In the genomic region with DNA sequence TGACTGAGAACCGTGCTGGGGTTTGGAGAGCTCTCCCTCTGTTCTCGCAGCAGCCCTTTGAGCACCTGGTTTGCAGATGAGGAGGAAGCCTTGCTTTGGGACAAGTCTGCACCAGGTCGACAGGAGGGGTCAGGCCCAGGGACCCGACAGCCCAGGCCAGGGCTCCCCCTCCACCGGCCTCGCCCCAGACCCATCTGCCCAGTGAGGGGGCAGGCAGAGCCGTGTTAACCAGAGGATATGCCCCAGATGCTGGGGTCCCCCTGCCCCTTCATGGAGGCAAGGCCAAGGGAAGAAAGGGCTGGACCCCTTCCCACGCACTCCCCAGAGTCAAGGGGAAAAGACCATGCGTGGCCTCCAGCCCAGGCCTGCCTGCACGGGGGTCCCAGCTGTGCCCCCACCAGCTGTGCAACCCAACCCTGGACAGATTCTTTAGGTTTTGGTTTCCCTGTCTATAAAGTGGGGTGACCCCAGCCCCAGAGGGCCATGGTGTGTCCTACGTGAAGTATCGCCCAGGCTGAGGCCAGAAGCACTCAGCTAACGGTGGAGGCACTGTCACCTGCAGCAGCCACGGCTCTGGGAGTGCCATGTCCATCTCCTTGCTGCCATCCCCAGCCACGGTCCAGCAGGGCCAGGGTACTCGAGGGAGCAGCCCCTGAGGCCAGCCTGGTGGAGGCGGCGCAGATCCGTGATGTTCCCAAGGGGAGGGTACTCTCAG, we compare ENCODE assay signal across 19 cellular contexts. TPM values are rescaled to one million over a fixed set of nuclear protein-coding genes. Genes with fewer than 3 reads are reported as not detected.
DNase-seq lines count a peak whose midpoint lies in the region; ATAC-seq, FAIRE-seq and TF ChIP-seq lines count a peak whose summit lies in the region.
"Had no signal": no experiment of that assay in that cellular context is flagged by ENCODE, and none has a peak within 500 bp of the region (broad histone marks: within the 10 kb centered on the region; RNA-seq: fewer than 3 reads in every experiment).

No MANE protein-coding gene starts in this region.

- peaks cover 33% of the 10 kb centered on the region for H3K4me1 ChIP-seq in IMR-90 (ENCODE audit: control insufficient read depth, insufficient read depth, low read length)
- peaks cover 8 to 30% of the 10 kb centered on the region in 2 donors for H3K4me1 ChIP-seq in kidney (ENCODE audit: control insufficient read depth in 1 of 2, insufficient read depth in 1 of 2, low read depth in 1 of 2, low read length in 2 of 2)
- peaks cover 27 to 84% (median 59%) of the 10 kb centered on the region in 6 donors for H3K4me1 ChIP-seq in spleen

- H2AFZ ChIP-seq in IMR-90 (replicated peaks; ENCODE audit: low read length, poor library complexity): no peak overlapping the region

- POLR2A ChIA-PET in IMR-90 (lab: Charles Lee; ENCODE audit: unreplicated experiment): no interaction called here

- no peak for FAIRE-seq in kidney (lab: Jason Lieb, UNC)
- FAIRE-seq: frontal cortex, HTR-8/SVneo had no signal

- H2BK20ac ChIP-seq in IMR-90 (ENCODE audit: low read depth, low read length): no peak overlapping the region

- H3K14ac ChIP-seq in IMR-90 (replicated peaks; ENCODE audit: low read depth, low read length): no peak overlapping the region

- H4K5ac ChIP-seq in IMR-90 (ENCODE audit: low read depth, low read length): no peak overlapping the region; the same call in 1 of the 2 replicates

- H3K18ac ChIP-seq in IMR-90 (ENCODE audit: low read depth, low read length): no peak overlapping the region; the same call in 1 of the 2 replicates

- H3K23ac ChIP-seq in IMR-90 (ENCODE audit: low read depth, low read length): no peak overlapping the region

- H3K4me2 ChIP-seq in IMR-90 (ENCODE audit: low read depth, low read length): no peak overlapping the region

- no peaks in the 10 kb centered on the region for H3K36me3 ChIP-seq in IMR-90 (ENCODE audit: control insufficient read depth, insufficient read depth, low read length)
- no peaks in the 10 kb centered on the region for H3K36me3 ChIP-seq in kidney (ENCODE audit: control insufficient read depth in 1 of 2, insufficient read depth in 2 of 2, low read length in 2 of 2)
- no peaks in the 10 kb centered on the region for H3K36me3 ChIP-seq in spleen
- H3K36me3 ChIP-seq: transverse colon had no signal

- H4K20me1 ChIP-seq in IMR-90 (ENCODE audit: insufficient read depth, low read length): no peaks in the 10 kb centered on the region

- BruUV-seq in IMR-90 (replicated peaks; lab: Mats Ljungman, UMichigan): no TSS peak

- no peaks in the 10 kb centered on the region for H3K79me1 ChIP-seq in IMR-90 (ENCODE audit: low read depth in 1 of 2, low read length in 2 of 2)

- DNase-seq in NCI-H1105 treated with DMSO at 0.1 percent for 48 hours (lab: John Stamatoyannopoulos, UW): peak; percentile 8
- no peak for DNase-seq in NCI-H1105 (lab: John Stamatoyannopoulos, UW)
- no peak for DNase-seq in IMR-90
- peak; percentile 59 for DNase-seq in kidney
- peak; percentile 70 for DNase-seq in spleen
- DNase-seq in NCI-H446 (lab: John Stamatoyannopoulos, UW): no peak
- no peak for DNase-seq in stimulated activated CD4-positive, alpha-beta T cell treated with anti-CD3 and anti-CD28 coated beads, Interleukin-4, amount 100 ng/mL, for 1 hour
- DNase-seq in ecto neural progenitor cell (ENCODE audit: low spot score): no peak
- DNase-seq: 8988T, erythroblast, kidney glomerular epithelial cell, NCI-H1417, NCI-H748 treated with DMSO at 0.1 percent for 48 hours, PC-3, transverse colon had no signal

- peaks cover 11% of the 10 kb centered on the region for H3K9me1 ChIP-seq in IMR-90 (ENCODE audit: insufficient read depth, low read length)

- H4K8ac ChIP-seq in IMR-90 (ENCODE audit: low read depth in 2 of 2, low read length in 2 of 2): 0 out of 4 replicates have a peak overlapping the region, but pooled peaks of 1 of the 2 experiments have one; percentile 66

- H2BK5ac ChIP-seq in IMR-90 (ENCODE audit: low read depth, low read length, poor library complexity, severe bottlenecking): no peak overlapping the region

- H3K4me3 ChIP-seq in IMR-90 (ENCODE audit: insufficient read depth, low read depth, low read length) (no peak overlapping the region), kidney (ENCODE audit: low read length in 2 of 2) (no peak overlapping the region), spleen (no peak overlapping the region)
- H3K4me3 ChIP-seq: transverse colon had no signal

- no peak overlapping the region for H3K27ac ChIP-seq in IMR-90 (ENCODE audit: insufficient read depth, low read length)
- no peak overlapping the region for H3K27ac ChIP-seq in kidney (ENCODE audit: low read depth in 2 of 2, low read length in 2 of 2)
- peak overlapping the region in 4 of 8 donors; percentile 68 to 89 (median 81) for H3K27ac ChIP-seq in spleen
- H3K27ac ChIP-seq: transverse colon had no signal

- H3K27me3 ChIP-seq in IMR-90 (ENCODE audit: control insufficient read depth, insufficient read depth, low read length) (no peaks in the 10 kb centered on the region), spleen (replicated peaks in 1 of 7) (peaks cover 0 to 40% (median 8%) of the 10 kb centered on the region in 7 donors)
- H3K27me3 ChIP-seq: transverse colon had no signal

- no peak overlapping the region for H2AK9ac ChIP-seq in IMR-90 (replicated peaks; ENCODE audit: low read depth, low read length, poor library complexity)

- peak overlapping the region; percentile 49; the same call in 1 of the 2 replicates for H2BK120ac ChIP-seq in IMR-90 (ENCODE audit: low read depth, low read length)

- H3K9ac ChIP-seq in IMR-90 (ENCODE audit: low read depth, low read length) (no peak overlapping the region), kidney (ENCODE audit: low read length in 2 of 2) (no peak overlapping the region)

- intact Hi-C loops in IMR-90 (cut with micrococcal nuclease): loop anchor here (10.0 kb wide), 1 partner anchor 429 kb away; the partner anchor contains the start of genes DUSP28 and RNPEPL1
- intact Hi-C loops in kidney (cut with DNase I): no loop called here
- intact Hi-C loops in spleen (cut with DNase I; ENCODE audit: low total_unique reads): no loop called here

- H3K56ac ChIP-seq in IMR-90 (ENCODE audit: extremely low read depth, insufficient read depth, low read length): no peak overlapping the region

- peak overlapping the region; percentile 89 for H2AK5ac ChIP-seq in IMR-90 (ENCODE audit: low read depth, low read length)

- H3K4ac ChIP-seq in IMR-90 (ENCODE audit: low read depth, low read length): no peak overlapping the region; the same call in 1 of the 2 replicates

- 98% methylated on average over 8 of the region's 19 CpGs; no CpG with 5 or more reads in 1 of the 2 experiments for WGBS in IMR-90 (ENCODE audit: extremely low coverage in 2 of 2, insufficient read length in 1 of 2), 2 experiments
- WGBS in spleen, 5 donors: 84 to 91% (median 88%) methylated on average over 9 to 19 of the region's 19 CpGs

- peak overlapping the region; percentile 32 for H4K91ac ChIP-seq in IMR-90 (ENCODE audit: insufficient read depth, low read depth, low read length)

- dilution Hi-C loops in IMR-90 (cut with HindIII; ENCODE audit: low sequenced_read_pairs, unreplicated experiment): no loop called here

- TF ChIP-seq CTCF in IMR-90 (conservative IDR thresholded peaks at IDR 0.05; ENCODE audit: low read depth, low read length): no peak
- no peak for TF ChIP-seq CTCF in kidney (IDR thresholded peaks at IDR 0.05; ENCODE audit: borderline replicate concordance, extremely low read depth, insufficient read depth)
- no peak for TF ChIP-seq CTCF in spleen (IDR thresholded peaks at IDR 0.05 in 8 of 11, conservative IDR thresholded peaks at IDR 0.05 in 3 of 11)

- CTCF ChIA-PET in IMR-90 (lab: Yijun Ruan, JAX): no interaction called here

- TF ChIP-seq RAD21 in IMR-90 (IDR thresholded peaks at IDR 0.05; ENCODE audit: low read length): no peak

- ATAC-seq in IMR-90 (ENCODE audit: low read depth): no peak
- ATAC-seq: activated T-helper 17 cell treated with anti-CD3 and anti-CD28 coated beads, Interleukin-2, amount 50 U/mL, for 72 hours; PC-3; WTC11 had no signal

- TF ChIP-seq POLR2A in IMR-90 (IDR thresholded peaks at IDR 0.05; ENCODE audit: low read depth, low read length) (no peak), spleen (IDR thresholded peaks at IDR 0.05) (no peak)

- H2BK15ac ChIP-seq in IMR-90 (ENCODE audit: low read depth, low read length): no peak overlapping the region; the same call in 2 of the 3 replicates

- H3K9me3 ChIP-seq in IMR-90 (ENCODE audit: control insufficient read depth, insufficient read depth, low read length) (peaks cover 2% of the 10 kb centered on the region; the same call in 1 of the 2 replicates), kidney (ENCODE audit: control insufficient read depth in 1 of 2, low read length in 2 of 2) (no peaks in the 10 kb centered on the region), spleen (peaks cover 0 to 1% (median 0%) of the 10 kb centered on the region in 8 donors)
- H3K9me3 ChIP-seq: transverse colon had no signal

- in situ Hi-C loops in IMR-90 (cut with MboI; ENCODE audit: low sequenced_read_pairs): no loop called here

TF ChIP-seq in IMR-90, 13 proteins besides CTCF, POLR2A, EP300 and RAD21 (continues in another document):
- TF ChIP-seq CEBPB (IDR thresholded peaks at IDR 0.05; ENCODE audit: low read depth, low read length) (no peak), MAFK (IDR thresholded peaks at IDR 0.05; ENCODE audit: low read depth, low read length) (no peak), NFE2L2 (IDR thresholded peaks at IDR 0.05; ENCODE audit: low read depth, low read length) (no peak), RCOR1 (IDR thresholded peaks at IDR 0.05; ENCODE audit: insufficient replicate concordance, low read length) (no peak), ELK1 (IDR thresholded peaks at IDR 0.05; ENCODE audit: borderline replicate concordance, low read depth, low read length) (no peak)

RNA-seq across cellular contexts. Expression of gene SNED1, which starts 4.8 kb away (rescaled TPM):
- 1.1 and 1.4 TPM in 2 replicates for total RNA-seq in IMR-90 (2012; rRNA removed)
- polyA plus RNA-seq in IMR-90 (2012; rRNA removed): 3.4 and 3.7 TPM in 2 replicates
- 1.3 and 3.9 TPM in 2 replicates for polyA plus RNA-seq in IMR-90 (2012; cell fraction: cytosol; rRNA removed)
- polyA plus RNA-seq in IMR-90 (2012; cell fraction: nucleus; rRNA removed; ENCODE audit: low replicate concordance): 6.6 and 15.0 TPM in 2 replicates
- total RNA-seq in kidney: 42.1 TPM
- polyA plus RNA-seq in kidney (ENCODE audit: insufficient read depth, low read depth, low replicate concordance): 3.0 TPM
- total RNA-seq in spleen: 10 to 100 TPM; 41.2 to 85.3 (median 66.2) TPM
- polyA plus RNA-seq in spleen: 1 to 10 TPM; 2.6 to 9.5 (median 4.6) TPM

Comparison
In these comparisons a context has a peak if more than half of its experiments do, and no peak if none do; other contexts are left out.
1. DNase-seq: peak in NCI-H1105 treated with DMSO at 0.1 percent for 48 hours (single experiment), kidney (single experiment) and spleen (single experiment); none in NCI-H1105 (single experiment), IMR-90 (single experiment), NCI-H446 (0 of 2), stimulated activated CD4-positive, alpha-beta T cell treated with anti-CD3 and anti-CD28 coated beads, Interleukin-4, amount 100 ng/mL, for 1 hour (single experiment) and ecto neural progenitor cell (single experiment).
2. RNA of gene SNED1, which starts 4.8 kb away (total RNA-seq): 41.2 to 85.3 TPM in spleen and 42.1 TPM in kidney (single experiment); 1.1 to 1.4 TPM in IMR-90; every median in the first group is over 10 times any median in the second.